In genomic region chr1:247371801-247372259, GRCh38 we compare ENCODE assay signal across 1 cellular context.
TF ChIP-seq lines count a peak whose summit lies in the region.

No MANE protein-coding gene starts in this region.

TF ChIP-seq in K562, 482 proteins besides CTCF, POLR2A, EP300 and RAD21 (continued from another document):
- TF ChIP-seq PRMT5 (CRISPR knock-in tag; IDR thresholded peaks at IDR 0.05), result no peak
- no peak for TF ChIP-seq CBX5 (IDR thresholded peaks at IDR 0.05; ENCODE audit: borderline replicate concordance, low read depth)
- TF ChIP-seq GABPB2 (CRISPR knock-in tag; conservative IDR thresholded peaks at IDR 0.05), result no peak
- TF ChIP-seq ETV6 (IDR thresholded peaks at IDR 0.05; ENCODE audit: borderline replicate concordance in 1 of 2, low read depth in 2 of 2, low read length in 1 of 2), result no peak
- TF ChIP-seq ETV6 (CRISPR knock-in tag; IDR thresholded peaks at IDR 0.05; ENCODE audit: borderline replicate concordance), result no peak
- TF ChIP-seq CAMTA2 (CRISPR knock-in tag; conservative IDR thresholded peaks at IDR 0.05), result no peak
- TF ChIP-seq TEAD1 (CRISPR knock-in tag; IDR thresholded peaks at IDR 0.05), result 0 out of 4 replicates have a peak, but pooled peaks of 1 of the 2 experiments have one; percentile 23
- no peak for TF ChIP-seq ZNF79 (CRISPR knock-in tag; IDR thresholded peaks at IDR 0.05; ENCODE audit: low read depth)
- TF ChIP-seq GTF2E2 (tag; IDR thresholded peaks at IDR 0.05), result no peak
- no peak for TF ChIP-seq ARNT (IDR thresholded peaks at IDR 0.05)
- no peak for TF ChIP-seq RFX5 (IDR thresholded peaks at IDR 0.05; ENCODE audit: low read depth, low read length)
- TF ChIP-seq TAF7 (tag; IDR thresholded peaks at IDR 0.05), result 0 out of 2 replicates have a peak, but pooled peaks have one; percentile 19
- no peak for TF ChIP-seq HMG20B (CRISPR knock-in tag; IDR thresholded peaks at IDR 0.05)
- no peak for TF ChIP-seq ID3 (CRISPR knock-in tag; IDR thresholded peaks at IDR 0.05)
- TF ChIP-seq ID3 (tag; IDR thresholded peaks at IDR 0.05), result peak; percentile 85
- no peak for TF ChIP-seq UBTF (IDR thresholded peaks at IDR 0.05; ENCODE audit: borderline replicate concordance in 1 of 2, low read depth in 2 of 2, low read length in 2 of 2)
- TF ChIP-seq FOXP1 (CRISPR knock-in tag; IDR thresholded peaks at IDR 0.05), result no peak
- no peak for TF ChIP-seq HMGN3 (IDR thresholded peaks at IDR 0.05; ENCODE audit: borderline replicate concordance, extremely low read depth, insufficient read length, low read depth, low read length)
- no peak for TF ChIP-seq CREB1 (IDR thresholded peaks at IDR 0.05)
- TF ChIP-seq CREB1 (CRISPR knock-in tag; IDR thresholded peaks at IDR 0.05), result no peak
